ENCODE assay signal across 8 cellular contexts in genomic region chr22:22508274-22509176, GRCh38.
A peak's percentile ranks its signal among the peaks of the same experiment; 100 is the strongest.
DNase-seq lines count a peak whose midpoint lies in the region; TF ChIP-seq lines count a peak whose summit lies in the region.

TSS of gene ZNF280B (minus strand) at chr22:22508742. CDS start at chr22:22489398, 19,344 bp downstream.

- peaks cover 2% of the 10 kb centered on the region for H3K36me3 ChIP-seq in iPS-15b (ENCODE audit: control insufficient read depth, insufficient read depth, low read length)

- H3K9me3 ChIP-seq in iPS-15b (ENCODE audit: control insufficient read depth, insufficient read depth, low read length) = no peaks in the 10 kb centered on the region

- peak within 1 kb of the TSS in 3 of 21 experiments; percentile 1 to 36 (median 35) for H3K27ac ChIP-seq in skin epidermis

- peak; percentile 28 for TF ChIP-seq CTCF in NB4 (IDR thresholded peaks at IDR 0.05; ENCODE audit: low read depth, low read length)

- H3K27me3 ChIP-seq in iPS-15b (ENCODE audit: control insufficient read depth, insufficient read depth, low read length) = peaks cover 25% of the 10 kb centered on the region

- peak within 1 kb of the TSS; percentile 70 for H3K9ac ChIP-seq in iPS-15b (ENCODE audit: low read depth, low read length)

- no peak for TF ChIP-seq POLR2A in NB4 (IDR thresholded peaks at IDR 0.05; ENCODE audit: extremely low read depth, insufficient read length)

- H3K4me3 ChIP-seq in NB4 (ENCODE audit: low read depth, low read length) (peak within 1 kb of the TSS; percentile 70), iPS-15b (ENCODE audit: low read depth, low read length) (peak within 1 kb of the TSS; percentile 86), skin epidermis (peak within 1 kb of the TSS; percentile 25 to 47 (median 34))

- peak; percentile 8 for DNase-seq in GM04504 (ENCODE audit: low read depth)
- peak; percentile 67 for DNase-seq in HCEC 1CT
- DNase-seq in NB4 (ENCODE audit: low read depth) = peak; percentile 88
- DNase-seq in T-helper 22 cell (ENCODE audit: low read depth) = peak; percentile 46
- DNase-seq in astrocyte of the hippocampus (ENCODE audit: low read depth, low spot score) = peak; percentile 96
- DNase-seq in RKO (ENCODE audit: low spot score) = no peak

- no peaks in the 10 kb centered on the region for H3K4me1 ChIP-seq in iPS-15b (ENCODE audit: control insufficient read depth, insufficient read depth, low read length)

Comparison
In these comparisons a context has a peak if more than half of its experiments do, and no peak if none do; other contexts are left out.
1. H3K4me3 ChIP-seq: peak in every context shown above with its lines; median percentile 86 in iPS-15b; 70 in NB4; 34 in skin epidermis.